ENCODE assay signal across 22 cellular contexts in the genomic region with DNA sequence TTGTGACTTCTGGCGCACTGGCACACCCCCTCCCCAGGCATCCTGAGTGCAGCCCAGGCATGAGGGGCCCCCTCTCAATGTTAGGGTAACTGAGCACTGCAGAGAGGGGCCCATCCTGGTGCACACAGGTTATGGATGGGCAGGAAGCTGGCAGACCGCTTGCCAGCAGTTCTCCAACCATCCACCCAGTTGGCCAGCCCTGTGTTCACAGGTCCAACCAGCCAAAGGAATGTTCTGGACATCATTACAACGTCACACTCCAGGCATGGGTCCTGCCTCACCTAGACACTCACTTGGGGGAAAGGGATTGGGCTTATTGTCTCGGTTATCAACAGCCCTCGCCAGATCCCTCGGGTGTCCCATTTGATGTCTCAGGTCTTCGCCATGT. TPM values are rescaled to one million over a fixed set of nuclear protein-coding genes. Genes with fewer than 3 reads are reported as not detected.
DNase-seq lines count a peak whose midpoint lies in the region; ATAC-seq lines count a peak whose summit lies in the region.
"Had no signal": no experiment of that assay in that cellular context is flagged by ENCODE, and none has a peak within 500 bp of the region (broad histone marks: within the 10 kb centered on the region; RNA-seq: fewer than 3 reads in every experiment).

No MANE protein-coding gene starts in this region.

- peaks cover 4% of the 10 kb centered on the region for H3K36me3 Mint-ChIP-seq in T-helper 17 cell (ENCODE audit: low read depth)

- no peak overlapping the region for H2AK5ac ChIP-seq in mesenchymal stem cell (ENCODE audit: low read length, severe bottlenecking)

- no peak overlapping the region for H4K91ac ChIP-seq in mesenchymal stem cell (ENCODE audit: low read length)

- H2AFZ ChIP-seq in mesenchymal stem cell (ENCODE audit: low read depth, low read length), result no peak overlapping the region

- peaks cover 0 to 6% of the 10 kb centered on the region in 2 donors for H3K4me1 ChIP-seq in esophagus (ENCODE audit: control insufficient read depth in 2 of 2, insufficient read depth in 2 of 2, low read length in 1 of 2)
- H3K4me1 ChIP-seq in mesenchymal stem cell (ENCODE audit: control insufficient read depth, insufficient read depth, low read depth, low read length), result no peaks in the 10 kb centered on the region

- no peak overlapping the region for H3K4me3 Mint-ChIP-seq in T-helper 17 cell
- H3K4me3 Mint-ChIP-seq: activated CD8-positive, alpha-beta T cell treated with anti-CD3 and anti-CD28 coated beads, Interleukin-2, amount 10 ng/mL, durations not matched to agents 7 days and 5 days; activated naive CD8-positive, alpha-beta T cell treated with anti-CD3 and anti-CD28 coated beads, Interleukin-2, amount 50 U/mL, for 24 hours; stimulated activated naive CD8-positive, alpha-beta T cell treated with anti-CD3 and anti-CD28 coated beads, Interleukin-15, Interleukin-2, amounts not matched to agents 100 ng/mL and 50 ng/mL, for 24 hours; T-helper 1 cell treated with Interleukin-12 subunit alpha and Interleukin-12 subunit beta and Interleukin-4 antibody, amounts not matched to agents 30 μg/mL and 1 μg/mL, for 36 hours had no signal

- DNase-seq in left lobe of liver (ENCODE audit: low spot score) (no peak), T-helper 17 cell (no peak), mesenchymal stem cell (no peak)
- no peak for DNase-seq in stimulated activated CD4-positive, alpha-beta T cell treated with anti-CD3 and anti-CD28 coated beads, Interleukin-2, amount 100 ng/mL, for 48 hours
- DNase-seq: activated CD8-positive, alpha-beta T cell treated with anti-CD3 and anti-CD28 coated beads, Interleukin-2, amount 10 ng/mL, durations not matched to agents 7 days and 5 days; activated gamma-delta T cell; activated naive CD8-positive, alpha-beta T cell treated with anti-CD3 and anti-CD28 coated beads, Interleukin-2, amount 50 U/mL, for 24 hours; activated T-cell treated with anti-CD3 and anti-CD28 coated beads for 4 hours; brain microvascular endothelial cell; kidney glomerular epithelial cell; MV-4-11; NCI-H146; NCI-H2171; NCI-H69; retina had no signal

- no peak overlapping the region for H2BK15ac ChIP-seq in mesenchymal stem cell (ENCODE audit: low read depth, poor library complexity, severe bottlenecking)

- H3K23ac ChIP-seq in mesenchymal stem cell (ENCODE audit: low read length in 2 of 2), result no peak overlapping the region

- H3K27me3 ChIP-seq in esophagus (ENCODE audit: control insufficient read depth in 1 of 2, insufficient read depth in 2 of 2, low read length in 2 of 2) (no peaks in the 10 kb centered on the region), mesenchymal stem cell (ENCODE audit: control insufficient read depth in 1 of 2, insufficient read depth in 1 of 2, low read length in 2 of 2) (peaks cover 79 to 98% of the 10 kb centered on the region in 2 experiments)

- H3K4me2 ChIP-seq in mesenchymal stem cell (ENCODE audit: low read length, poor library complexity, severe bottlenecking), result no peak overlapping the region

- no peak overlapping the region for H3K4ac ChIP-seq in mesenchymal stem cell (ENCODE audit: low read depth in 1 of 2, low read length in 2 of 2)

- H2BK120ac ChIP-seq in mesenchymal stem cell (ENCODE audit: low read depth, low read length), result no peak overlapping the region

- H3K18ac ChIP-seq in mesenchymal stem cell (ENCODE audit: low read depth in 1 of 2, low read length in 2 of 2), result no peak overlapping the region

- H3K4me3 ChIP-seq in esophagus (ENCODE audit: low read depth in 1 of 2, low read length in 2 of 2) (no peak overlapping the region), mesenchymal stem cell (ENCODE audit: insufficient read depth in 1 of 2, low read depth in 1 of 2, low read length in 2 of 2) (no peak overlapping the region)
- H3K4me3 ChIP-seq: SK-N-MC had no signal

- H3K27ac Mint-ChIP-seq in T-helper 17 cell, result no peak overlapping the region
- H3K27ac Mint-ChIP-seq: activated CD8-positive, alpha-beta T cell treated with anti-CD3 and anti-CD28 coated beads, Interleukin-2, amount 10 ng/mL, durations not matched to agents 7 days and 5 days; activated naive CD8-positive, alpha-beta T cell treated with anti-CD3 and anti-CD28 coated beads, Interleukin-2, amount 50 U/mL, for 24 hours; stimulated activated naive CD8-positive, alpha-beta T cell treated with anti-CD3 and anti-CD28 coated beads, Interleukin-15, Interleukin-2, amounts not matched to agents 100 ng/mL and 50 ng/mL, for 24 hours; T-helper 1 cell treated with Interleukin-12 subunit alpha and Interleukin-12 subunit beta and Interleukin-4 antibody, amounts not matched to agents 30 μg/mL and 1 μg/mL, for 36 hours had no signal

- H2BK12ac ChIP-seq in mesenchymal stem cell (ENCODE audit: low read length in 2 of 2), result no peak overlapping the region

- WGBS in esophagus, 2 donors, result 66 to 70% methylated on average over 7 of the region's 7 CpGs
- WGBS in mesenchymal stem cell, result 97% methylated on average over 6 of the region's 7 CpGs

- no peaks in the 10 kb centered on the region for H3K9me3 ChIP-seq in esophagus (ENCODE audit: control insufficient read depth in 2 of 2, insufficient read depth in 1 of 2, low read depth in 1 of 2, low read length in 1 of 2)
- no peaks in the 10 kb centered on the region for H3K9me3 ChIP-seq in T-helper 17 cell (ENCODE audit: control insufficient read depth, low read length, poor library complexity, severe bottlenecking)
- no peaks in the 10 kb centered on the region for H3K9me3 ChIP-seq in mesenchymal stem cell (ENCODE audit: control insufficient read depth, low read length)

- H3K9ac ChIP-seq in mesenchymal stem cell (ENCODE audit: low read length), result no peak overlapping the region

- H2BK5ac ChIP-seq in mesenchymal stem cell (ENCODE audit: low read depth, low read length, poor library complexity, severe bottlenecking), result no peak overlapping the region

- H3K27ac ChIP-seq in angular gyrus (ENCODE audit: low read depth, low read length) (peak overlapping the region; percentile 91), esophagus (ENCODE audit: low read depth in 2 of 2, low read length in 1 of 2) (peak overlapping the region; percentile 30 to 59), temporal lobe (ENCODE audit: low read depth, low read length) (peak overlapping the region; percentile 88), mesenchymal stem cell (ENCODE audit: low read length, poor library complexity, severe bottlenecking) (no peak overlapping the region)
- H3K27ac ChIP-seq: brain microvascular endothelial cell, SK-N-MC had no signal

- ATAC-seq in left lobe of liver, result peak; percentile 72
- no peak for ATAC-seq in T-helper 17 cell
- ATAC-seq: activated CD8-positive, alpha-beta T cell treated with anti-CD3 and anti-CD28 coated beads, Interleukin-2, amount 10 ng/mL, durations not matched to agents 7 days and 5 days; activated naive CD8-positive, alpha-beta T cell treated with anti-CD3 and anti-CD28 coated beads, Interleukin-2, amount 50 U/mL, for 24 hours had no signal

- no peaks in the 10 kb centered on the region for H3K79me1 ChIP-seq in mesenchymal stem cell (replicated peaks; ENCODE audit: low read length, poor library complexity, severe bottlenecking)

- peaks cover 3% of the 10 kb centered on the region for H3K4me1 Mint-ChIP-seq in T-helper 17 cell

- no peaks in the 10 kb centered on the region for H3K36me3 ChIP-seq in esophagus (ENCODE audit: control insufficient read depth in 2 of 2, insufficient read depth in 2 of 2, low read length in 1 of 2)
- H3K36me3 ChIP-seq in mesenchymal stem cell (ENCODE audit: control insufficient read depth in 1 of 2, insufficient read depth in 2 of 2, low read depth in 1 of 2, low read length in 2 of 2), result no peaks in the 10 kb centered on the region
- H3K36me3 ChIP-seq: brain microvascular endothelial cell had no signal

- H4K8ac ChIP-seq in mesenchymal stem cell (ENCODE audit: low read length), result no peak overlapping the region

- H3K14ac ChIP-seq in mesenchymal stem cell (ENCODE audit: low read length in 2 of 2), result no peak overlapping the region

- H3K27me3 Mint-ChIP-seq in T-helper 17 cell, result peaks cover 41% of the 10 kb centered on the region

RNA-seq across cellular contexts. Expression of gene ADCY5, which starts 23.9 kb away (rescaled TPM):
- 1 to 10 TPM; 4.4 to 5.0 TPM for polyA plus RNA-seq in esophagus
- 3.8 TPM for total RNA-seq in left lobe of liver
- 22.1 TPM for total RNA-seq in temporal lobe
- total RNA-seq in T-helper 17 cell, result not detected
- 0.15 TPM for polyA plus RNA-seq in mesenchymal stem cell (2013, experiment 1 of 2)
- 0.04 TPM for polyA plus RNA-seq in mesenchymal stem cell (2013, experiment 2 of 2)
- total RNA-seq: activated CD8-positive, alpha-beta T cell treated with anti-CD3 and anti-CD28 coated beads, Interleukin-2, amount 10 ng/mL, durations not matched to agents 7 days and 5 days; glomerular endothelial cell had no signal
